ENCODE assay signal across 1 cellular context in the genomic region with DNA sequence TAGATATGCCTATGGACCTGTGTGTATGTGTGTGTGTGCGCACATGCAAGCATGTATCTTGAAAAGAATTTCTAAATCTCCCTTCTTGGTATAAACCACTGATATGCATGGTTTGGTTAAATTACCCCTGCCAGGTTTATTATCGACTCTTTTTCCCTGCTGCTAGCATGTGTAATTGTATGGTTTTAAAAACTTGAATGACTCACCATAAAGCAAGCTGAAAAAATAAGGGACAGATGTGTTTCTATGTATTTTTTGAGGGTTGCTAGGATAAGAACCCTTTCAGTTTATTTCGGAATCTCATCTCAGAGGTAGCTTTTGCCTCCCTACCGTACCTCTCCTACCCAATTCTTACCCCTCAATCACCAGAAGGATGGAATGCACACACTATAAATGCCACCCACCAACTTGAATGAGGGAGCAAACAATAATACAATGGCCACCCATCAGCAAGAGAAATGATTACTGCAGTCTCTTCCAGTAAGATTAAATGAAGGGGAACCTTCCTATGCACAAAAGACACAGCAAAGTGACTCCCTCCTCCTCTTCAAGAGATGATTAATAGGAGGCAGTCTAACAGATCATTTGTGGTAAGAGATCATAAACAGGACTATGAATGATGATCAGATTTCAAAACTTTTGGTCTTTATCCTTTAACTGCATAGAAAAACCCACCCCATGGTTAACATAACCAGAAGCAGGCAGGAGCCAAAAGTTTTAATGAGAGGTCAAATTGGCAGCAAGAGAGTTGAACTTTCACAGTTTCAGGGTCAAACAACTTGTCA.
TF ChIP-seq lines count a peak whose summit lies in the region.

No MANE protein-coding gene starts in this region.

TF ChIP-seq in GM23338, 12 proteins besides CTCF, POLR2A, EP300 and RAD21 (continued from another document):
- TF ChIP-seq ETS1 (IDR thresholded peaks at IDR 0.05), result no peak
